ENCODE assay signal across 23 cellular contexts in genomic region chr12:25284024-25284423, GRCh38. TPM values are rescaled to one million over a fixed set of nuclear protein-coding genes. Genes with fewer than 3 reads are reported as not detected.
A peak's percentile ranks its signal among the peaks of the same experiment; 100 is the strongest.
DNase-seq lines count a peak whose midpoint lies in the region; ATAC-seq, FAIRE-seq and TF ChIP-seq lines count a peak whose summit lies in the region.
"Had no signal": no experiment of that assay in that cellular context is flagged by ENCODE, and none has a peak within 500 bp of the region (broad histone marks: within the 10 kb centered on the region; RNA-seq: fewer than 3 reads in every experiment).

No MANE protein-coding gene starts in this region.

- no peak overlapping the region for H3K4me3 Mint-ChIP-seq in CD4-positive, alpha-beta T cell
- H3K4me3 Mint-ChIP-seq: CD8-positive, alpha-beta T cell; GM23338; HFFc6 had no signal

- in situ Hi-C loops in mammary epithelial cell (cut with MboI; ENCODE audit: low sequenced_read_pairs in 2 of 2) (no loop called here), GM13976 (cut with MboI; ENCODE audit: low sequenced_read_pairs, unreplicated experiment) (no loop called here)

- peak overlapping the region; percentile 69 for H3K27ac Mint-ChIP-seq in CD4-positive, alpha-beta T cell
- H3K27ac Mint-ChIP-seq: GM23338, HFFc6 had no signal

- no peak for TF ChIP-seq CTCF in CD4-positive, alpha-beta T cell (IDR thresholded peaks at IDR 0.05)
- no peak for TF ChIP-seq CTCF in mammary epithelial cell (conservative IDR thresholded peaks at IDR 0.05 in 1 of 2, IDR thresholded peaks at IDR 0.05 in 1 of 2; ENCODE audit: extremely low read depth in 1 of 2, insufficient read depth in 1 of 2, low read depth in 1 of 2, low read length in 2 of 2)
- TF ChIP-seq CTCF in gastroesophageal sphincter (IDR thresholded peaks at IDR 0.05): no peak
- no peak for TF ChIP-seq CTCF in GM13976 (IDR thresholded peaks at IDR 0.05; ENCODE audit: borderline replicate concordance, control extremely low read depth, extremely low read depth, insufficient read depth, missing control alignments)
- no peak for TF ChIP-seq CTCF in heart right ventricle (IDR thresholded peaks at IDR 0.05)

- no peaks in the 10 kb centered on the region for H4K20me1 ChIP-seq in mammary epithelial cell (ENCODE audit: insufficient read depth, low read length)
- H4K20me1 ChIP-seq: BLaER1 had no signal

- no peak for ATAC-seq in CD4-positive, alpha-beta T cell (ENCODE audit: poor library complexity)
- no peak for ATAC-seq in gastroesophageal sphincter
- no peak for ATAC-seq in heart right ventricle
- ATAC-seq: CD8-positive, alpha-beta T cell; GM23338 had no signal

- H3K27ac ChIP-seq in CD4-positive, alpha-beta T cell (ENCODE audit: low read depth, low read length): no peak overlapping the region
- H3K27ac ChIP-seq in mammary epithelial cell (ENCODE audit: insufficient read depth, low read depth, low read length): no peak overlapping the region
- H3K27ac ChIP-seq in gastroesophageal sphincter: peak overlapping the region in 3 of 4 donors; percentile 6 to 78 (median 76)
- H3K27ac ChIP-seq in rectal smooth muscle tissue (ENCODE audit: low read depth, low read length): peak overlapping the region; percentile 38
- H3K27ac ChIP-seq in heart right ventricle: no peak overlapping the region
- H3K27ac ChIP-seq: BLaER1 had no signal

- H3K9ac ChIP-seq in mammary epithelial cell (ENCODE audit: insufficient read depth, low read length) (no peak overlapping the region), rectal smooth muscle tissue (ENCODE audit: low read length) (no peak overlapping the region)
- H3K9ac ChIP-seq: BLaER1 had no signal

- H3K36me3 ChIP-seq in mammary epithelial cell (ENCODE audit: insufficient read depth, low read length) (no peaks in the 10 kb centered on the region), gastroesophageal sphincter (no peaks in the 10 kb centered on the region), rectal smooth muscle tissue (ENCODE audit: control insufficient read depth, insufficient read depth, low read length) (no peaks in the 10 kb centered on the region), heart right ventricle (no peaks in the 10 kb centered on the region)
- H3K36me3 ChIP-seq: BLaER1, HAP-1 had no signal

- intact Hi-C loops in CD4-positive, alpha-beta T cell (cut with DNase I, micrococcal nuclease): loop anchor here in 1 of 2 experiments (5.0 kb wide), 1 partner anchor 42 kb away; no protein-coding TSS in a partner anchor
- intact Hi-C loops in mammary epithelial cell (cut with micrococcal nuclease): no loop called here
- intact Hi-C loops in heart right ventricle (cut with DNase I): no loop called here

- CTCF ChIA-PET in CD4-positive, alpha-beta T cell (lab: Charles Lee): no interaction called here
- CTCF ChIA-PET in mammary epithelial cell (lab: Charles Lee; ENCODE audit: low non-redundant PET): no interaction called here

- dilution Hi-C loops in mammary epithelial cell (cut with HindIII; ENCODE audit: low sequenced_read_pairs): no loop called here

- DNase-seq in CD4-positive, alpha-beta T cell: no peak
- peak; percentile 14 for DNase-seq in mammary epithelial cell
- DNase-seq in GM13976 (ENCODE audit: low spot score): no peak
- DNase-seq in RCC 7860 (ENCODE audit: low spot score): no peak
- DNase-seq in heart right ventricle: no peak
- no peak for DNase-seq in NCI-H526 (lab: John Stamatoyannopoulos, UW)
- DNase-seq: CD8-positive, alpha-beta T cell; HFFc6; KBM-7; NCI-H1092; NCI-H1417 treated with DMSO at 0.1 percent for 48 hours; NCI-H1694 treated with DMSO at 0.1 percent for 48 hours; NCI-H2081; NCI-H226; NCI-H510A; NCI-H748 treated with DMSO at 0.1 percent for 48 hours; SHP77 had no signal

- no peak for TF ChIP-seq POLR2A in gastroesophageal sphincter (IDR thresholded peaks at IDR 0.05)

- H3K4me1 ChIP-seq in mammary epithelial cell (ENCODE audit: insufficient read depth, low read length) (no peaks in the 10 kb centered on the region), gastroesophageal sphincter (peaks cover 0 to 48% (median 8%) of the 10 kb centered on the region in 3 donors), rectal smooth muscle tissue (ENCODE audit: control insufficient read depth, insufficient read depth, low read length) (peaks cover 7% of the 10 kb centered on the region), heart right ventricle (peaks cover 0 to 5% (median 0%) of the 10 kb centered on the region in 9 donors)
- H3K4me1 ChIP-seq: HAP-1 had no signal

- H3K27me3 Mint-ChIP-seq in CD4-positive, alpha-beta T cell: no peaks in the 10 kb centered on the region

- 83% methylated on average over 4 of the region's 4 CpGs for WGBS in mammary epithelial cell (ENCODE audit: low coverage, missing lambda C conversion rate)
- WGBS in gastroesophageal sphincter (ENCODE audit: low coverage in 1 of 2), 2 donors: 69 to 93% methylated on average over 4 of the region's 4 CpGs
- 97 to 99% methylated on average over 4 of the region's 4 CpGs for WGBS in heart right ventricle, 2 donors

- POLR2A ChIA-PET in CD4-positive, alpha-beta T cell (lab: Charles Lee): no interaction called here

- FAIRE-seq in RCC 7860 (lab: Jason Lieb, UNC): no peak
- FAIRE-seq: G401.6 had no signal

- no peak for TF ChIP-seq EP300 in gastroesophageal sphincter (IDR thresholded peaks at IDR 0.05)

- H3K27me3 ChIP-seq in CD4-positive, alpha-beta T cell (ENCODE audit: control insufficient read depth, insufficient read depth, low read length): no peaks in the 10 kb centered on the region
- no peaks in the 10 kb centered on the region for H3K27me3 ChIP-seq in mammary epithelial cell (ENCODE audit: insufficient read depth, low read length)
- no peaks in the 10 kb centered on the region for H3K27me3 ChIP-seq in gastroesophageal sphincter
- H3K27me3 ChIP-seq in rectal smooth muscle tissue (ENCODE audit: control insufficient read depth, insufficient read depth, low read length): no peaks in the 10 kb centered on the region
- no peaks in the 10 kb centered on the region for H3K27me3 ChIP-seq in heart right ventricle
- H3K27me3 ChIP-seq: BLaER1 had no signal

- no peak overlapping the region for H3K4me2 ChIP-seq in mammary epithelial cell (ENCODE audit: insufficient read depth, low read depth, low read length)
- H3K4me2 ChIP-seq: BLaER1, GM23338 had no signal

- H3K79me2 ChIP-seq in mammary epithelial cell (ENCODE audit: insufficient read depth, low read length): no peaks in the 10 kb centered on the region

- no TSS peak for BruUV-seq in mammary epithelial cell (replicated peaks; lab: Mats Ljungman, UMichigan)

- peaks cover 47% of the 10 kb centered on the region for H3K4me1 Mint-ChIP-seq in CD4-positive, alpha-beta T cell (ENCODE audit: low read depth)
- H3K4me1 Mint-ChIP-seq: GM23338 had no signal

- H3K36me3 Mint-ChIP-seq in CD4-positive, alpha-beta T cell (ENCODE audit: low read depth): no peaks in the 10 kb centered on the region
- H3K36me3 Mint-ChIP-seq: CD8-positive, alpha-beta T cell had no signal

- no peaks in the 10 kb centered on the region for H3K9me3 Mint-ChIP-seq in CD4-positive, alpha-beta T cell
- H3K9me3 Mint-ChIP-seq: HFFc6 had no signal

- H2AFZ ChIP-seq in mammary epithelial cell (ENCODE audit: low read depth, low read length): no peak overlapping the region
- H2AFZ ChIP-seq: GM23338 had no signal

- H3K4me3 ChIP-seq in mammary epithelial cell (replicated peaks in 1 of 3; ENCODE audit: insufficient read depth in 1 of 3, low read depth in 2 of 3, low read length in 3 of 3) (no peak overlapping the region), gastroesophageal sphincter (no peak overlapping the region), rectal smooth muscle tissue (ENCODE audit: low read length) (no peak overlapping the region), heart right ventricle (no peak overlapping the region)
- H3K4me3 ChIP-seq: BLaER1, GM23338, HAP-1 had no signal

- no peaks in the 10 kb centered on the region for H3K9me3 ChIP-seq in CD4-positive, alpha-beta T cell (ENCODE audit: control insufficient read depth, low read length)
- H3K9me3 ChIP-seq in mammary epithelial cell (replicated peaks; ENCODE audit: insufficient read depth, low read length) (no peaks in the 10 kb centered on the region), gastroesophageal sphincter (no peaks in the 10 kb centered on the region), heart right ventricle (peaks cover 0 to 3% (median 0%) of the 10 kb centered on the region in 11 donors)
- H3K9me3 ChIP-seq: HAP-1 had no signal

RNA-seq across cellular contexts. Expression of gene KRAS, which starts 33.3 kb away (rescaled TPM):
- 10 to 100 TPM; 45.0 to 48.7 TPM for total RNA-seq in CD4-positive, alpha-beta T cell
- 10 to 100 TPM; 23.5 to 23.9 TPM for total RNA-seq in mammary epithelial cell
- 10.0 TPM for polyA plus RNA-seq in mammary epithelial cell
- polyA minus RNA-seq in mammary epithelial cell: 8.0 TPM
- total RNA-seq in gastroesophageal sphincter: 10 to 100 TPM; 31.8 to 35.6 (median 33.0) TPM
- 10 to 100 TPM in 8 of 10 donors, 1 to 10 TPM in 2; 8.4 to 14.1 (median 11.7) TPM for total RNA-seq in heart right ventricle
- polyA plus RNA-seq in heart right ventricle: 1 to 10 TPM; 3.4 to 7.1 TPM

Comparison
In these comparisons a context has a peak if more than half of its experiments do, and no peak if none do; other contexts are left out.
1. H3K27ac ChIP-seq: peak in gastroesophageal sphincter (3 of 4) and rectal smooth muscle tissue (single experiment); none in CD4-positive, alpha-beta T cell (single experiment), mammary epithelial cell (single experiment) and heart right ventricle (0 of 10).